Comparison of ENCODE assay signal across 19 cellular contexts in the genomic region with DNA sequence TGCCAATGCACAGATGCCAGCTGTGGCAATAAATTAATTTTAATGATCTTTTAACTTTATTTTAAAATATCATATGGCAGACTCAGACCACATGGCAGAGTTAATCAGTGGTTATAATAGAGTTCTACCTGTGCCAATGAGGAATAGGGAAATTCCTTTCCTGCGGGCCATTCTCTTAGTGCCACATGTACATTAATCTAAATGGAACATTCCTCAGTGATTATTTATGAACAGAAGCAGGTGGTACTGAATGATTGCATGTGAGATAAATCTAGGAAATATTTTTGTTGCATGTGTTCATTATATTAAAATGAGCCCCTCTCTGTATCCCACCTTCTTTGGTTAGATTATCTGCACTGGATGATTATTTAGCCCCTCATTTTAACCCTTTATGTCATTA.
"Had no signal": no experiment of that assay in that cellular context is flagged by ENCODE, and none has a peak within 500 bp of the region (broad histone marks: within the 10 kb centered on the region; RNA-seq: fewer than 3 reads in every experiment).

No MANE protein-coding gene starts in this region.

- H3K27ac ChIP-seq: HL-60, KMS-11, SJSA1, SK-N-MC had no signal

- H3K4me1 Mint-ChIP-seq: IgD-negative memory B cell had no signal

- H3K9ac ChIP-seq: KMS-11 had no signal

- H3K36me3 Mint-ChIP-seq: IgD-negative memory B cell had no signal

- DNase-seq: MV-4-11, NCI-H1048, NCI-H1105, NCI-H1417 treated with DMSO at 0.1 percent for 48 hours, NCI-H187 treated with DMSO at 0.1 percent for 48 hours, NCI-H2081, NCI-H2107, NCI-H2227 treated with DMSO at 0.1 percent for 48 hours, NCI-H526 treated with DMSO at 0.1 percent for 48 hours, NCI-H774, Right ventricle myocardium superior, RPMI8226, SIG-M5 had no signal

- H3K4me3 Mint-ChIP-seq: IgD-negative memory B cell had no signal

- H3K36me3 ChIP-seq: SJSA1 had no signal

- H3K4me3 ChIP-seq: K562, SJSA1, SK-N-MC had no signal

- H3K27me3 Mint-ChIP-seq: IgD-negative memory B cell had no signal

- ATAC-seq: K562 had no signal

- H3K9me3 ChIP-seq: SJSA1 had no signal

- H3K27ac Mint-ChIP-seq: IgD-negative memory B cell had no signal

- H3K27me3 ChIP-seq: SJSA1 had no signal

- H3K4me2 ChIP-seq: KMS-11 had no signal

- H3K9me3 Mint-ChIP-seq: IgD-negative memory B cell had no signal
